Comparison of ENCODE assay signal across 17 cellular contexts in genomic region chr16:87311387-87311786, GRCh38. TPM values are rescaled to one million over a fixed set of nuclear protein-coding genes. Genes with fewer than 3 reads are reported as not detected.
DNase-seq lines count a peak whose midpoint lies in the region; ATAC-seq and TF ChIP-seq lines count a peak whose summit lies in the region.
"Had no signal": no experiment of that assay in that cellular context is flagged by ENCODE, and none has a peak within 500 bp of the region (broad histone marks: within the 10 kb centered on the region; RNA-seq: fewer than 3 reads in every experiment).

No MANE protein-coding gene starts in this region.

- H3K23ac ChIP-seq in neuronal stem cell (ENCODE audit: low read depth, low read length, poor library complexity) = no peak overlapping the region

- peaks cover 0 to 6% (median 0%) of the 10 kb centered on the region in 3 donors for H3K27me3 Mint-ChIP-seq in CD14-positive monocyte (ENCODE audit: low read depth in 3 of 3)
- H3K27me3 Mint-ChIP-seq: CD4-positive, alpha-beta memory T cell had no signal

- no peak overlapping the region for H4K91ac ChIP-seq in neuronal stem cell (ENCODE audit: low read depth, low read length, poor library complexity)

- peaks cover 0 to 12% (median 4%) of the 10 kb centered on the region in 7 donors for H3K9me3 Mint-ChIP-seq in CD14-positive monocyte
- no peaks in the 10 kb centered on the region for H3K9me3 Mint-ChIP-seq in stimulated activated effector memory CD8-positive, alpha-beta T cell treated with anti-CD3 and anti-CD28 coated beads, Interleukin-12 subunit alpha, Interleukin-12 subunit beta, amount 100 ng/mL, for 72 hours

- peak; percentile 40 for DNase-seq in CD14-positive monocyte (ENCODE audit: low spot score)
- no peak for DNase-seq in neuronal stem cell (ENCODE audit: low spot score)
- no peak for DNase-seq in stimulated activated effector memory CD8-positive, alpha-beta T cell treated with anti-CD3 and anti-CD28 coated beads, Interleukin-12 subunit alpha, Interleukin-12 subunit beta, amount 100 ng/mL, for 72 hours (ENCODE audit: low spot score in 2 of 2)
- no peak for DNase-seq in activated T-cell treated with anti-CD3 and anti-CD28 coated beads, Interleukin-2, amount 50 U/mL, for 1 hour
- DNase-seq in HuH-7 (ENCODE audit: low spot score) = no peak
- DNase-seq: ACHN; BE2C; CD4-positive, alpha-beta memory T cell; DMS153; DMS79; GDM1; HCEC 1CT; IMR-90 had no signal

- H3K4me3 Mint-ChIP-seq in CD14-positive monocyte = no peak overlapping the region
- H3K4me3 Mint-ChIP-seq in stimulated activated effector memory CD8-positive, alpha-beta T cell treated with anti-CD3 and anti-CD28 coated beads, Interleukin-12 subunit alpha, Interleukin-12 subunit beta, amount 100 ng/mL, for 72 hours = no peak overlapping the region
- H3K4me3 Mint-ChIP-seq: CD4-positive, alpha-beta memory T cell; GM23338 had no signal

- no peaks in the 10 kb centered on the region for H3K4me1 Mint-ChIP-seq in CD14-positive monocyte
- H3K4me1 Mint-ChIP-seq in stimulated activated effector memory CD8-positive, alpha-beta T cell treated with anti-CD3 and anti-CD28 coated beads, Interleukin-12 subunit alpha, Interleukin-12 subunit beta, amount 100 ng/mL, for 72 hours = no peaks in the 10 kb centered on the region
- H3K4me1 Mint-ChIP-seq: CD4-positive, alpha-beta memory T cell had no signal

- no peak overlapping the region for H2BK15ac ChIP-seq in neuronal stem cell (ENCODE audit: low read length)

- no CpG with 5 or more reads among the region's 5 CpGs for WGBS in neuronal stem cell (ENCODE audit: extremely low coverage in 2 of 2, insufficient read length in 2 of 2, insufficient replicate concordance in 1 of 2), 2 donors

- H2BK120ac ChIP-seq in neuronal stem cell (ENCODE audit: low read depth, low read length) = peak overlapping the region; percentile 47

- no peak overlapping the region for H2BK5ac ChIP-seq in neuronal stem cell (ENCODE audit: low read length)

- H3K27me3 ChIP-seq in BLaER1 (no peaks in the 10 kb centered on the region), neuronal stem cell (ENCODE audit: control insufficient read depth in 3 of 3, insufficient read depth in 3 of 3, low read depth in 1 of 3, low read length in 3 of 3) (no peaks in the 10 kb centered on the region)
- H3K27me3 ChIP-seq: BE2C had no signal

- H3K9ac ChIP-seq in BLaER1 = no peak overlapping the region
- no peak overlapping the region for H3K9ac ChIP-seq in neuronal stem cell (ENCODE audit: low read depth, low read length, poor library complexity)

- no peak overlapping the region for H2BK12ac ChIP-seq in neuronal stem cell (ENCODE audit: low read length)

- no peaks in the 10 kb centered on the region for H3K79me1 ChIP-seq in neuronal stem cell (ENCODE audit: low read depth, low read length)

- peaks cover 0 to 3% of the 10 kb centered on the region in 2 donors for H3K36me3 Mint-ChIP-seq in CD14-positive monocyte
- no peaks in the 10 kb centered on the region for H3K36me3 Mint-ChIP-seq in stimulated activated effector memory CD8-positive, alpha-beta T cell treated with anti-CD3 and anti-CD28 coated beads, Interleukin-12 subunit alpha, Interleukin-12 subunit beta, amount 100 ng/mL, for 72 hours

- H3K9me3 ChIP-seq in BLaER1 = peaks cover 11% of the 10 kb centered on the region
- peaks cover 0 to 3% of the 10 kb centered on the region in 2 donors for H3K9me3 ChIP-seq in neuronal stem cell (replicated peaks in 1 of 2; ENCODE audit: control insufficient read depth in 2 of 2, insufficient read depth in 1 of 2, low read depth in 1 of 2, low read length in 2 of 2)
- H3K9me3 ChIP-seq: BE2C had no signal

- H3K27ac ChIP-seq in BLaER1 (no peak overlapping the region), neuronal stem cell (replicated peaks; ENCODE audit: low read length) (no peak overlapping the region)
- H3K27ac ChIP-seq: C4-2B, HL-60 had no signal

- H2AK5ac ChIP-seq in neuronal stem cell (ENCODE audit: low read depth, low read length) = no peak overlapping the region

- intact Hi-C loops in CD14-positive monocyte (cut with micrococcal nuclease) = no loop called here

- H3K4ac ChIP-seq in neuronal stem cell (ENCODE audit: low read length) = no peak overlapping the region

- H2AFZ ChIP-seq in neuronal stem cell (ENCODE audit: low read length) = no peak overlapping the region
- H2AFZ ChIP-seq: GM23338 had no signal

- H3K36me3 ChIP-seq in BLaER1 (0 out of 2 replicates have a peak, but pooled peaks cover 8% of the 10 kb centered on the region), neuronal stem cell (replicated peaks in 1 of 2; ENCODE audit: control insufficient read depth in 2 of 2, insufficient read depth in 2 of 2, low read length in 2 of 2) (no peaks in the 10 kb centered on the region)
- H3K36me3 ChIP-seq: BE2C had no signal

- TF ChIP-seq CTCF in CD14-positive monocyte (IDR thresholded peaks at IDR 0.05) = no peak

- H3K27ac Mint-ChIP-seq in CD14-positive monocyte = no peak overlapping the region
- peak overlapping the region; percentile 12 for H3K27ac Mint-ChIP-seq in stimulated activated effector memory CD8-positive, alpha-beta T cell treated with anti-CD3 and anti-CD28 coated beads, Interleukin-12 subunit alpha, Interleukin-12 subunit beta, amount 100 ng/mL, for 72 hours
- H3K27ac Mint-ChIP-seq: CD4-positive, alpha-beta memory T cell; GM23338 had no signal

- no peak overlapping the region for H3K18ac ChIP-seq in neuronal stem cell (ENCODE audit: low read length)

- peak overlapping the region; percentile 50 for H3K4me2 ChIP-seq in BLaER1
- no peak overlapping the region for H3K4me2 ChIP-seq in neuronal stem cell (ENCODE audit: insufficient read depth, low read length, poor library complexity, severe bottlenecking)
- H3K4me2 ChIP-seq: GM23338 had no signal

- no peak overlapping the region for H3K4me3 ChIP-seq in BLaER1
- no peak overlapping the region for H3K4me3 ChIP-seq in neuronal stem cell (ENCODE audit: low read length in 2 of 2)
- H3K4me3 ChIP-seq: GM23338 had no signal

- H3K14ac ChIP-seq in neuronal stem cell (ENCODE audit: low read length) = no peak overlapping the region

- no peak for ATAC-seq in stimulated activated effector memory CD8-positive, alpha-beta T cell treated with anti-CD3 and anti-CD28 coated beads, Interleukin-12 subunit alpha, Interleukin-12 subunit beta, amount 100 ng/mL, for 72 hours
- ATAC-seq: GM23338 had no signal

- no peaks in the 10 kb centered on the region for H4K20me1 ChIP-seq in BLaER1

- no peak overlapping the region for H4K8ac ChIP-seq in neuronal stem cell (ENCODE audit: low read depth, low read length)

- H3K4me1 ChIP-seq in BLaER1 (peaks cover 9% of the 10 kb centered on the region), neuronal stem cell (ENCODE audit: control insufficient read depth in 2 of 2, insufficient read depth in 1 of 2, low read depth in 1 of 2, low read length in 2 of 2) (peaks cover 0 to 3% of the 10 kb centered on the region in 2 donors)
- H3K4me1 ChIP-seq: BE2C had no signal

RNA-seq across cellular contexts. Expression of gene C16orf95, which starts 5.8 kb away (rescaled TPM):
- polyA plus RNA-seq in CD14-positive monocyte = 1 to 10 TPM; 1.7 to 1.9 TPM
- polyA plus RNA-seq in neuronal stem cell (2013, experiment 1 of 2) = 4.5 TPM
- polyA plus RNA-seq in neuronal stem cell (2013, experiment 2 of 2) = 4.9 TPM
